Comparison of ENCODE assay signal across 8 cellular contexts in genomic region chr17:1486802-1487695, GRCh38. TPM values are rescaled to one million over a fixed set of nuclear protein-coding genes. Genes with fewer than 3 reads are reported as not detected.
DNase-seq lines count a peak whose midpoint lies in the region; TF ChIP-seq lines count a peak whose summit lies in the region.

No MANE protein-coding gene starts in this region.

- H3K36me3 ChIP-seq in osteoblast (ENCODE audit: insufficient read depth, low read length), result peaks cover 18% of the 10 kb centered on the region
- no peaks in the 10 kb centered on the region for H3K36me3 ChIP-seq in thymus (ENCODE audit: control insufficient read depth, insufficient read depth)

- H4K20me1 ChIP-seq in osteoblast (ENCODE audit: insufficient read depth, low read length), result peaks cover 10% of the 10 kb centered on the region

- no peak overlapping the region for H2AFZ ChIP-seq in osteoblast (ENCODE audit: low read length)

- H3K9me3 ChIP-seq in osteoblast (ENCODE audit: low read depth, low read length) (no peaks in the 10 kb centered on the region), thymus (ENCODE audit: control insufficient read depth) (no peaks in the 10 kb centered on the region)

- H3K4me2 ChIP-seq in osteoblast (ENCODE audit: insufficient read depth, low read length), result peak overlapping the region; percentile 88

- 2% methylated on average over 74 of the region's 74 CpGs for WGBS in thymus

- H3K79me2 ChIP-seq in osteoblast (ENCODE audit: insufficient read depth, low read length), result peaks cover 53% of the 10 kb centered on the region

- TF ChIP-seq CTCF in fibroblast of the aortic adventitia (IDR thresholded peaks at IDR 0.05; ENCODE audit: insufficient read depth, low read length) (no peak), osteoblast (IDR thresholded peaks at IDR 0.05; ENCODE audit: extremely low read depth, low read depth, low read length) (no peak)

- peak; percentile 93 for DNase-seq in ELF-1 (ENCODE audit: low read depth, low spot score)
- DNase-seq in NCI-H526 treated with DMSO at 0.1 percent for 48 hours (lab: John Stamatoyannopoulos, UW), result peak; percentile 49
- DNase-seq in activated T-helper 1 cell treated with Interleukin-2 at 50 U/mL for 16 hours (ENCODE audit: low read depth), result peak; percentile 66
- DNase-seq in fibroblast of the aortic adventitia (ENCODE audit: low read depth), result peak; percentile 47
- DNase-seq in osteoblast (ENCODE audit: insufficient read length, low spot score, missing footprints), result peak; percentile 97
- DNase-seq in NCI-H510A treated with DMSO at 0.1 percent for 48 hours (lab: John Stamatoyannopoulos, UW), result no peak
- no peak for DNase-seq in NCI-H2081 (lab: John Stamatoyannopoulos, UW)

- H3K27ac ChIP-seq in osteoblast (ENCODE audit: low read depth, low read length), result peak overlapping the region; percentile 50
- H3K27ac ChIP-seq in thymus (ENCODE audit: low read depth), result peak overlapping the region; percentile 82

- H3K4me3 ChIP-seq in fibroblast of the aortic adventitia (ENCODE audit: low read depth, low read length) (peak overlapping the region; percentile 56), osteoblast (ENCODE audit: insufficient read depth, low read length) (peak overlapping the region; percentile 65), thymus (ENCODE audit: low read length) (peak overlapping the region; percentile 55)

- H3K27me3 ChIP-seq in osteoblast (ENCODE audit: insufficient read depth, low read length) (no peaks in the 10 kb centered on the region), thymus (ENCODE audit: control insufficient read depth, insufficient read depth) (peaks cover 22% of the 10 kb centered on the region)

- peaks cover 19% of the 10 kb centered on the region for H3K4me1 ChIP-seq in osteoblast (ENCODE audit: insufficient read depth, low read length)
- peaks cover 19% of the 10 kb centered on the region for H3K4me1 ChIP-seq in thymus (ENCODE audit: control insufficient read depth, insufficient read depth, low read length)

RNA-seq across cellular contexts. Expression of gene MYO1C, which starts 5.4 kb away (rescaled TPM):
- total RNA-seq in fibroblast of the aortic adventitia (ENCODE audit: low replicate concordance), result 127 and 139 TPM in 2 replicates
- total RNA-seq in osteoblast, result 204 and 250 TPM in 2 replicates
- polyA plus RNA-seq in thymus, result 24.8 TPM

RNA-seq across cellular contexts. Expression of gene INPP5K, which starts 29.4 kb away (rescaled TPM):
- total RNA-seq in fibroblast of the aortic adventitia (ENCODE audit: low replicate concordance), result 13.2 and 27.3 TPM in 2 replicates
- total RNA-seq in osteoblast, result 40.4 and 51.4 TPM in 2 replicates
- 46.7 TPM for polyA plus RNA-seq in thymus

RNA-seq across cellular contexts. Expression of gene CRK, which starts 31.0 kb away (rescaled TPM):
- total RNA-seq in fibroblast of the aortic adventitia (ENCODE audit: low replicate concordance), result 70.0 and 106 TPM in 2 replicates
- total RNA-seq in osteoblast, result 102 and 109 TPM in 2 replicates
- polyA plus RNA-seq in thymus, result 26.6 TPM

Comparison
In these comparisons a context has a peak if more than half of its experiments do, and no peak if none do; other contexts are left out.
1. DNase-seq: peak in ELF-1 (single experiment), NCI-H526 treated with DMSO at 0.1 percent for 48 hours (single experiment), activated T-helper 1 cell treated with Interleukin-2 at 50 U/mL for 16 hours (single experiment), fibroblast of the aortic adventitia (single experiment) and osteoblast (single experiment); none in NCI-H510A treated with DMSO at 0.1 percent for 48 hours (single experiment) and NCI-H2081 (0 of 2).
2. Peak in every context shown above with its lines, with median percentiles within 50 percentile points of each other: H3K4me3 ChIP-seq.